In the genomic region with DNA sequence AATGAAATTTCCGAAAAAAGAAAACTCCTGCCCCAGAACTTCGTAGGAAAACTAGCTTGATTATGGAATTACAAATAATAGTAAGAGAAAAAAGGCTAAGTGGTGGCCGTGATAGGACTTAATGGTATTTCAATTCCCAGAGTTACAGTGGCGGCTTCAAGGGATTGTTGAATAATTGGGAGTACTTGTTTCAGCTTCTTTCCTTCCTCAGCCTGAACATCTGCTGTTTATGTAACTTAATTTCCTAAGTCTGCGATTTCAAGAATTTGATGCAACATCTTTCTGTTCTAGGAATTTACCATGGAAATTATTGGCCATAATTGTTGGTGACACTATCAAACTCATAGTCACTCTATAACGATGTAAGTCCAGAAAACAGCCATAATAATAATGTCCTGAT, we compare ENCODE assay signal across 1 cellular context.
TF ChIP-seq lines count a peak whose summit lies in the region.

No MANE protein-coding gene starts in this region.

TF ChIP-seq in HEK293, 187 proteins besides CTCF, POLR2A, EP300 and RAD21 (continued from another document):
- TF ChIP-seq, protein P1, sequence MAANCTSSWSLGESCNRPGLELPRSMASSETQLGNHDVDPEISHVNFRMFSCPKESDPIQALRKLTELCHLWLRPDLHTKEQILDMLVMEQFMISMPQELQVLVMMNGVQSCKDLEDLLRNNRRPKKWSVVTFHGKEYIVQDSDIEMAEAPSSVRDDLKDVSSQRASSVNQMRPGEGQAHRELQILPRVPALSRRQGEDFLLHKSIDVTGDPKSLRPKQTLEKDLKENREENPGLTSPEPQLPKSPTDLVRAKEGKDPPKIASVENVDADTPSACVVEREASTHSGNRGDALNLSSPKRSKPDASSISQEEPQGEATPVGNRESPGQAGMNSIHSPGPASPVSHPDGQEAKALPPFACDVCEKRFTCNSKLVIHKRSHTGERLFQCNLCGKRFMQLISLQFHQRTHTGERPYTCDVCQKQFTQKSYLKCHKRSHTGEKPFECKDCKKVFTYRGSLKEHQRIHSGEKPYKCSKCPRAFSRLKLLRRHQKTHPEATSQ (tag by site-specific recombination; IDR thresholded peaks at IDR 0.05): no peak
- TF ChIP-seq ZNF157 (tag by site-specific recombination; IDR thresholded peaks at IDR 0.05) (no peak), SP7 (tag by site-specific recombination; IDR thresholded peaks at IDR 0.05) (no peak), ZNF677 (tag by site-specific recombination; IDR thresholded peaks at IDR 0.05) (no peak), GLI2 (tag by site-specific recombination; IDR thresholded peaks at IDR 0.05; ENCODE audit: borderline replicate concordance, low read depth) (no peak), ZNF623 (tag by site-specific recombination; IDR thresholded peaks at IDR 0.05) (no peak), REPIN1 (tag by site-specific recombination; IDR thresholded peaks at IDR 0.05; ENCODE audit: low read depth) (no peak), ZBTB1 (tag by site-specific recombination; IDR thresholded peaks at IDR 0.05) (no peak)
- TF ChIP-seq, protein P2, sequence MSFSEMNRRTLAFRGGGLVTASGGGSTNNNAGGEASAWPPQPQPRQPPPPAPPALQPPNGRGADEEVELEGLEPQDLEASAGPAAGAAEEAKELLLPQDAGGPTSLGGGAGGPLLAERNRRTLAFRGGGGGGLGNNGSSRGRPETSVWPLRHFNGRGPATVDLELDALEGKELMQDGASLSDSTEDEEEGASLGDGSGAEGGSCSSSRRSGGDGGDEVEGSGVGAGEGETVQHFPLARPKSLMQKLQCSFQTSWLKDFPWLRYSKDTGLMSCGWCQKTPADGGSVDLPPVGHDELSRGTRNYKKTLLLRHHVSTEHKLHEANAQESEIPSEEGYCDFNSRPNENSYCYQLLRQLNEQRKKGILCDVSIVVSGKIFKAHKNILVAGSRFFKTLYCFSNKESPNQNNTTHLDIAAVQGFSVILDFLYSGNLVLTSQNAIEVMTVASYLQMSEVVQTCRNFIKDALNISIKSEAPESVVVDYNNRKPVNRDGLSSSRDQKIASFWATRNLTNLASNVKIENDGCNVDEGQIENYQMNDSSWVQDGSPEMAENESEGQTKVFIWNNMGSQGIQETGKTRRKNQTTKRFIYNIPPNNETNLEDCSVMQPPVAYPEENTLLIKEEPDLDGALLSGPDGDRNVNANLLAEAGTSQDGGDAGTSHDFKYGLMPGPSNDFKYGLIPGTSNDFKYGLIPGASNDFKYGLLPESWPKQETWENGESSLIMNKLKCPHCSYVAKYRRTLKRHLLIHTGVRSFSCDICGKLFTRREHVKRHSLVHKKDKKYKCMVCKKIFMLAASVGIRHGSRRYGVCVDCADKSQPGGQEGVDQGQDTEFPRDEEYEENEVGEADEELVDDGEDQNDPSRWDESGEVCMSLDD (tag by site-specific recombination; IDR thresholded peaks at IDR 0.05): no peak
